ENCODE assay signal across 11 cellular contexts in the genomic region with DNA sequence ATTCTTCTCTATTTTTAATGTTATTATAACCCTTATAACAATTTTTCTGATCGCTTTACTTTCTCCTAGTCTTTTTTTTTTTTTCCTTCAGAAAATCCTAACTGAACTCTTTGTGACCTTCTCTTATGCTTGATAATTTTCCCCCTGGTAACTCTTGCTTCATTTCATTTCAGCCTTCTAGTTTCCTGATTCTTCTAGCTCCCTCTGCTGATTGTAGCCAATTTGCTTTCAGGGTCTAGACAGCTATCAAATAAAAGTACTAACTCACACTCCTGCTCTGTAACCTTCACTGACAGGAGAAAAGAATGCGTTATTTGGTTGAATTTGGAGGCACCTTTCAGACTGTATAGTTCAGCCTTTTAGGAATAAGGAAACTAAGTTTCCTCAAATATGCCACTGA.
A peak's percentile ranks its signal among the peaks of the same experiment; 100 is the strongest.
DNase-seq lines count a peak whose midpoint lies in the region; ATAC-seq and TF ChIP-seq lines count a peak whose summit lies in the region.
"Had no signal": no experiment of that assay in that cellular context is flagged by ENCODE, and none has a peak within 500 bp of the region (broad histone marks: within the 10 kb centered on the region; RNA-seq: fewer than 3 reads in every experiment).

No MANE protein-coding gene starts in this region.

- no peak overlapping the region for H3K27ac ChIP-seq in GM23338 (ENCODE audit: low read depth)
- H3K27ac ChIP-seq in neural progenitor cell: no peak overlapping the region

- H3K4me3 ChIP-seq in GM23338: no peak overlapping the region
- H3K4me3 ChIP-seq in neural progenitor cell: no peak overlapping the region
- H3K4me3 ChIP-seq: K562 had no signal

- H3K4me3 Mint-ChIP-seq in GM23338 (no peak overlapping the region), chondrocyte (ENCODE audit: unreplicated experiment) (no peak overlapping the region), neural progenitor cell (no peak overlapping the region)

- H3K9me3 Mint-ChIP-seq in GM23338 (no peaks in the 10 kb centered on the region), chondrocyte (ENCODE audit: low read depth) (no peaks in the 10 kb centered on the region), neural progenitor cell (peaks cover 2% of the 10 kb centered on the region)

- H3K4me2 ChIP-seq in GM23338: no peak overlapping the region
- H3K4me2 ChIP-seq in neural progenitor cell: no peak overlapping the region

- DNase-seq in GM23338 (ENCODE audit: low spot score): peak; percentile 28
- DNase-seq in NCI-H2171 (lab: John Stamatoyannopoulos, UW): peak; percentile 39
- DNase-seq in chondrocyte (ENCODE audit: low spot score): no peak
- DNase-seq in neural progenitor cell (ENCODE audit: low spot score): no peak
- DNase-seq in GDM1 (lab: John Stamatoyannopoulos, UW): no peak
- DNase-seq: activated gamma-delta T cell treated with Interleukin-2 at 50 U/mL for 16 hours had no signal

- H3K79me2 ChIP-seq in GM23338 (replicated peaks; ENCODE audit: insufficient read depth) (no peaks in the 10 kb centered on the region), neural progenitor cell (ENCODE audit: low read depth) (no peaks in the 10 kb centered on the region)

- ATAC-seq in GM23338 (peak; percentile 68), GM19397 (IDR thresholded peaks at IDR 0.05; ENCODE audit: unreplicated experiment) (no peak), GM19035 (IDR thresholded peaks at IDR 0.05; ENCODE audit: unreplicated experiment) (no peak), GM21515 (IDR thresholded peaks at IDR 0.05; ENCODE audit: unreplicated experiment) (no peak)
- ATAC-seq: esophagus mucosa, K562 had no signal

- H3K9me3 ChIP-seq in neural progenitor cell (ENCODE audit: low read depth): no peaks in the 10 kb centered on the region

- H3K27me3 Mint-ChIP-seq in GM23338 (ENCODE audit: insufficient read depth, low read depth, poor library complexity): no peaks in the 10 kb centered on the region
- no peaks in the 10 kb centered on the region for H3K27me3 Mint-ChIP-seq in chondrocyte (ENCODE audit: low read depth)
- no peaks in the 10 kb centered on the region for H3K27me3 Mint-ChIP-seq in neural progenitor cell (ENCODE audit: insufficient read depth, low read depth)

- H2AFZ ChIP-seq in GM23338 (no peak overlapping the region), neural progenitor cell (replicated peaks) (no peak overlapping the region)

- H3K4me1 ChIP-seq in GM23338 (ENCODE audit: insufficient read depth) (peaks cover 24% of the 10 kb centered on the region), neural progenitor cell (peaks cover 37% of the 10 kb centered on the region)

- H3K36me3 Mint-ChIP-seq in GM23338 (ENCODE audit: low read depth) (no peaks in the 10 kb centered on the region; the same call in 2 of the 3 replicates), chondrocyte (ENCODE audit: low read depth) (no peaks in the 10 kb centered on the region), neural progenitor cell (no peaks in the 10 kb centered on the region)

- H3K9ac ChIP-seq in neural progenitor cell: no peak overlapping the region

- no peaks in the 10 kb centered on the region for H3K36me3 ChIP-seq in GM23338 (ENCODE audit: insufficient read depth)
- H3K36me3 ChIP-seq in neural progenitor cell: no peaks in the 10 kb centered on the region

- H3K4me1 Mint-ChIP-seq in GM23338: peaks cover 37% of the 10 kb centered on the region
- H3K4me1 Mint-ChIP-seq in chondrocyte (ENCODE audit: low read depth): peaks cover 3% of the 10 kb centered on the region
- H3K4me1 Mint-ChIP-seq in neural progenitor cell: peaks cover 34% of the 10 kb centered on the region

- H3F3A ChIP-seq in GM23338 (replicated peaks; ENCODE audit: low read depth): no peaks in the 10 kb centered on the region
- peaks cover 6% of the 10 kb centered on the region for H3F3A ChIP-seq in neural progenitor cell (ENCODE audit: low read depth)

- H3K27me3 ChIP-seq in GM23338 (ENCODE audit: insufficient read depth): no peaks in the 10 kb centered on the region
- H3K27me3 ChIP-seq in neural progenitor cell: no peaks in the 10 kb centered on the region

- TF ChIP-seq CTCF in GM23338 (conservative IDR thresholded peaks at IDR 0.05; ENCODE audit: low read depth in 2 of 2) (peak; percentile 33 to 64; a peak in 3 of 4 replicates), chondrocyte (IDR thresholded peaks at IDR 0.05) (peak; percentile 78), neural progenitor cell (IDR thresholded peaks at IDR 0.05) (peak; percentile 35)

- no peak overlapping the region for H3K27ac Mint-ChIP-seq in GM23338
- no peak overlapping the region for H3K27ac Mint-ChIP-seq in chondrocyte (ENCODE audit: unreplicated experiment)
- H3K27ac Mint-ChIP-seq in neural progenitor cell: no peak overlapping the region

- H4K20me1 ChIP-seq in GM23338 (replicated peaks; ENCODE audit: insufficient read depth) (no peaks in the 10 kb centered on the region), neural progenitor cell (ENCODE audit: low read depth) (no peaks in the 10 kb centered on the region)

- peaks cover 15% of the 10 kb centered on the region for H3K9me2 ChIP-seq in GM23338 (ENCODE audit: insufficient read depth)

TF ChIP-seq in GM23338, 12 proteins besides CTCF, POLR2A, EP300 and RAD21 (continues in another document):
- no peak for TF ChIP-seq STAT1 (IDR thresholded peaks at IDR 0.05; ENCODE audit: unreplicated experiment)
- no peak for TF ChIP-seq NANOG (IDR thresholded peaks at IDR 0.05; ENCODE audit: borderline replicate concordance)
- TF ChIP-seq EZH2 (IDR thresholded peaks at IDR 0.05; ENCODE audit: low read depth, unreplicated experiment): no peak
- TF ChIP-seq JUNB (IDR thresholded peaks at IDR 0.05; ENCODE audit: unreplicated experiment): no peak
- TF ChIP-seq CREB1 (CRISPR knock-in tag; IDR thresholded peaks at IDR 0.05; ENCODE audit: low read depth): no peak
- TF ChIP-seq POLR2AphosphoS5 (IDR thresholded peaks at IDR 0.05; ENCODE audit: low read depth): no peak
- TF ChIP-seq REST (IDR thresholded peaks at IDR 0.05; ENCODE audit: unreplicated experiment): no peak
- TF ChIP-seq ETS1 (IDR thresholded peaks at IDR 0.05): no peak
- no peak for TF ChIP-seq EZH2phosphoT487 (IDR thresholded peaks at IDR 0.05; ENCODE audit: unreplicated experiment)

Comparison
In these comparisons a context has a peak if more than half of its experiments do, and no peak if none do; other contexts are left out.
1. DNase-seq: peak in GM23338 (single experiment) and NCI-H2171 (single experiment); none in chondrocyte (single experiment), neural progenitor cell (single experiment) and GDM1 (single experiment).
2. Peak in every context shown above with its lines, with median percentiles within 50 percentile points of each other: CTCF ChIP-seq.